Comparison of ENCODE assay signal across 32 cellular contexts in the genomic region with DNA sequence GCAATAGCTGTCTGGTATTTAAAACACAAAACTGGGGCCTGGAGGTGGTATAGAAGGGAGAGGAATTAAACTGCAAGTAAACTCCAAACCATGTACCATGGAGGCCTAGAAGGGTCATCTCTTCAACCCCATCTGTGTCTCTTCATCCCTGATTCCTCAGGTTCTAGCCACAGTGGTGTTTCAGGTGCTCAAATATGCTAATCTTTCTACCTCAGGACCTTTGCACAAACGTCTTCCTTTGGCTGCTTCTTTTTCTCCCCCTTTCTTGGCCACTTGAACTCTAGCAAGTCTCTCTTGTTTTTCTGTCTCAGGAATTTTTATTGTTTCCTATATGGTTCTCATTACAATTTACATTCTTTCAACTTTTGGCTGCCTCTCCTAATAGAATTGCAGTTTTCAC.
"Had no signal": no experiment of that assay in that cellular context is flagged by ENCODE, and none has a peak within 500 bp of the region (broad histone marks: within the 10 kb centered on the region; RNA-seq: fewer than 3 reads in every experiment).

No MANE protein-coding gene starts in this region.

- H3K36me3 ChIP-seq: adrenal gland, ascending aorta, brain microvascular endothelial cell, breast epithelium, cardiac muscle cell had no signal

- DNase-seq: activated effector memory CD4-positive, alpha-beta T cell treated with anti-CD3 and anti-CD28 coated beads, Interleukin-2, amount 50 U/mL, for 16 hours; activated effector memory CD4-positive, alpha-beta T cell treated with Interleukin-2 at 50 U/mL for 16 hours; activated gamma-delta T cell; activated gamma-delta T cell treated with Interleukin-2 at 50 U/mL for 16 hours; activated naive CD4-positive, alpha-beta T cell; activated naive CD4-positive, alpha-beta T cell treated with anti-CD3 and anti-CD28 coated beads for 36 hours; activated naive CD4-positive, alpha-beta T cell treated with anti-CD3 and anti-CD28 coated beads, Interleukin-2, amount 10 ng/mL, durations not matched to agents 7 days and 5 days; activated naive CD4-positive, alpha-beta T cell treated with anti-CD3 and anti-CD28 coated beads, Interleukin-2, amount 50 U/mL, for 16 hours; activated naive CD4-positive, alpha-beta T cell treated with Interleukin-2 at 50 U/mL for 16 hours; activated naive CD8-positive, alpha-beta T cell treated with anti-CD3 and anti-CD28 coated beads for 36 hours; activated naive CD8-positive, alpha-beta T cell treated with anti-CD3 and anti-CD28 coated beads, Interleukin-2, amount 10 ng/mL, durations not matched to agents 7 days and 5 days; activated naive CD8-positive, alpha-beta T cell treated with anti-CD3 and anti-CD28 coated beads, Interleukin-2, amount 50 U/mL, for 24 hours; activated T-cell treated with anti-CD3 and anti-CD28 coated beads, Interleukin-2, amount 50 U/mL, for 4 hours; activated T-cell treated with anti-CD3 and anti-CD28 coated beads, Interleukin-2, amount 50 U/mL, for 48 hours; activated T-cell treated with anti-CD3 and anti-CD28 coated beads, Interleukin-2, amount 50 U/mL, for 72 hours; adrenal gland; amniotic stem cell; amygdala; anterior cingulate cortex; aorta; body of pancreas; brain microvascular endothelial cell; caudate nucleus; central memory CD4-positive, alpha-beta T cell; cerebellar nuclear complex had no signal

- H3K9me3 ChIP-seq: adrenal gland, ascending aorta, body of pancreas, breast epithelium had no signal

- H3K4me1 ChIP-seq: adrenal gland, ascending aorta, body of pancreas, breast epithelium had no signal

- H3K4me3 ChIP-seq: adrenal gland, ascending aorta, body of pancreas, breast epithelium, cardiac muscle cell had no signal

- H3K27ac ChIP-seq: adrenal gland, ascending aorta, body of pancreas, brain microvascular endothelial cell, breast epithelium, cardiac muscle cell had no signal

- H3K27me3 ChIP-seq: adrenal gland, ascending aorta, body of pancreas, brain microvascular endothelial cell, breast epithelium, cardiac muscle cell had no signal

- ATAC-seq: activated naive CD4-positive, alpha-beta T cell treated with anti-CD3 and anti-CD28 coated beads, Interleukin-2, amount 50 U/mL, for 72 hours; activated naive CD8-positive, alpha-beta T cell treated with anti-CD3 and anti-CD28 coated beads, Interleukin-2, amount 50 U/mL, for 24 hours; activated T-cell treated with anti-CD3 and anti-CD28 coated beads, Interleukin-2, amount 50 U/mL, for 4 hours; activated T-cell treated with anti-CD3 and anti-CD28 coated beads, Interleukin-2, amount 50 U/mL, for 72 hours; activated T-helper 17 cell treated with anti-CD3 and anti-CD28 coated beads, Interleukin-2, amount 50 U/mL, for 72 hours; body of pancreas had no signal

- FAIRE-seq: astrocyte, bronchial epithelial cell had no signal
